1 cellular context compared by ENCODE assay signal in the genomic region with DNA sequence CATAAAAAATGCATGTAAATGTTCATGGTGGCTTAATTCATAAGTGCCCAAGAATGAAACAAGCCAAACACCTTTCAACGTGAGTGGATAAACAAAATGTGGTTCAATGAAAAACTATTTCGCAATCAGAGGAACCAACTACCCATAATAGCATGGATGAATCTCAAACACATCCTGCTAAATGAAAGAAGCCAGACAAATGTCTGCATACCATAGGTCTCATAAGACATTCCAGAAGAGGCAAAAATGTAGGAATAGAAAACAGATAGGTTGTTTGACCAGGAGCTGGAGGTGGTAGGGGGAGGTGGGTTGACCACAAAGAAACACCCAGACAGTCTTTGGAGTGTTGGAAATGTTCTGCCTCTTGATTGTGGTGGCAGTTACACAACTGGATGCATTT.
A peak's percentile ranks its signal among the peaks of the same experiment; 100 is the strongest.
TF ChIP-seq lines count a peak whose summit lies in the region.

No MANE protein-coding gene starts in this region.

TF ChIP-seq in H1, 55 proteins besides CTCF, POLR2A, EP300 and RAD21:
- TF ChIP-seq CEBPB (IDR thresholded peaks at IDR 0.05; ENCODE audit: low read depth, low read length): peak; percentile 86
- TF ChIP-seq SIRT6 (IDR thresholded peaks at IDR 0.05; ENCODE audit: low read length): no peak
- TF ChIP-seq PHF8 (conservative IDR thresholded peaks at IDR 0.05; ENCODE audit: low read depth, low read length): no peak
- no peak for TF ChIP-seq CHD2 (IDR thresholded peaks at IDR 0.05; ENCODE audit: low read length)
TF ChIP-seq in H1: peak in this region for 1.
